Comparison of ENCODE assay signal across 8 cellular contexts in genomic region chr12:54173066-54173726, GRCh38.
DNase-seq lines count a peak whose midpoint lies in the region; ATAC-seq and TF ChIP-seq lines count a peak whose summit lies in the region.

No MANE protein-coding gene starts in this region.

- H3F3A ChIP-seq in OCI-LY1 (ENCODE audit: insufficient read depth, low read length), result no peaks in the 10 kb centered on the region

- peak overlapping the region; percentile 22; the same call in 1 of the 2 replicates for H3K9ac ChIP-seq in OCI-LY1 (ENCODE audit: low read length)

- H2AFZ ChIP-seq in OCI-LY1 (ENCODE audit: low read length), result no peak overlapping the region

- peak overlapping the region; percentile 38 for H3K4me3 ChIP-seq in OCI-LY1 (ENCODE audit: low read depth, low read length, poor library complexity, severe bottlenecking)

- peak; percentile 48 for DNase-seq in activated CD4-positive, alpha-beta T cell treated with anti-CD3 and anti-CD28 coated beads for 48 hours
- no peak for DNase-seq in activated CD4-positive, alpha-beta T cell treated with anti-CD3 and anti-CD28 coated beads for 1 hour
- DNase-seq in astrocyte of the hippocampus (ENCODE audit: low read depth, low spot score) (peak; percentile 51), iPS-NIHi7 (ENCODE audit: extremely low spot score) (peak; percentile 52), GM19240 (ENCODE audit: insufficient read length, low spot score) (no peak)
- peak; percentile 11 to 26 for DNase-seq in stimulated activated CD4-positive, alpha-beta T cell treated with anti-CD3 and anti-CD28 coated beads, Interleukin-1b, Interleukin-23, amount 100 ng/mL, for 4 hours (ENCODE audit: low read depth in 2 of 2)

- peak overlapping the region; percentile 53 for H3K4me2 ChIP-seq in OCI-LY1 (ENCODE audit: low read length)

- no peaks in the 10 kb centered on the region for H3K79me2 ChIP-seq in OCI-LY1 (ENCODE audit: insufficient read depth, low read length)

- no peak for TF ChIP-seq CTCF in OCI-LY1 (IDR thresholded peaks at IDR 0.05; ENCODE audit: low read length)

- ATAC-seq in HG03565 (IDR thresholded peaks at IDR 0.05; ENCODE audit: unreplicated experiment), result no peak

- H3K27me3 ChIP-seq in OCI-LY1 (ENCODE audit: insufficient read depth, low read length), result peaks cover 11% of the 10 kb centered on the region; the same call in 1 of the 2 replicates

- no peaks in the 10 kb centered on the region for H3K9me2 ChIP-seq in OCI-LY1 (ENCODE audit: low read depth, low read length)

- no peaks in the 10 kb centered on the region for H3K36me3 ChIP-seq in OCI-LY1 (ENCODE audit: insufficient read depth, low read length)

- no peaks in the 10 kb centered on the region for H4K20me1 ChIP-seq in OCI-LY1 (ENCODE audit: insufficient read depth, low read length)

- no peaks in the 10 kb centered on the region for H3K9me3 ChIP-seq in OCI-LY1 (ENCODE audit: low read length)

- H3K4me1 ChIP-seq in OCI-LY1 (ENCODE audit: insufficient read depth, low read length, severe bottlenecking), result peaks cover 9% of the 10 kb centered on the region

- H3K27ac ChIP-seq in OCI-LY1 (ENCODE audit: low read depth, low read length, poor library complexity, severe bottlenecking), result no peak overlapping the region

Comparison
In these comparisons a context has a peak if more than half of its experiments do, and no peak if none do; other contexts are left out.
1. DNase-seq: peak in activated CD4-positive, alpha-beta T cell treated with anti-CD3 and anti-CD28 coated beads for 48 hours (single experiment), astrocyte of the hippocampus (single experiment), iPS-NIHi7 (single experiment) and stimulated activated CD4-positive, alpha-beta T cell treated with anti-CD3 and anti-CD28 coated beads, Interleukin-1b, Interleukin-23, amount 100 ng/mL, for 4 hours (2 of 2); none in activated CD4-positive, alpha-beta T cell treated with anti-CD3 and anti-CD28 coated beads for 1 hour (single experiment) and GM19240 (single experiment).